ENCODE assay signal across 9 cellular contexts in genomic region chr13:102599451-102600012, GRCh38. TPM values are rescaled to one million over a fixed set of nuclear protein-coding genes. Genes with fewer than 3 reads are reported as not detected.
DNase-seq lines count a peak whose midpoint lies in the region; ATAC-seq and TF ChIP-seq lines count a peak whose summit lies in the region.
"Had no signal": no experiment of that assay in that cellular context is flagged by ENCODE, and none has a peak within 500 bp of the region (broad histone marks: within the 10 kb centered on the region; RNA-seq: fewer than 3 reads in every experiment).

No MANE protein-coding gene starts in this region.

- H2BK15ac ChIP-seq in mesenchymal stem cell (ENCODE audit: low read depth, poor library complexity, severe bottlenecking) = no peak overlapping the region

- POLR2A ChIA-PET in PC-3 (lab: Charles Lee; ENCODE audit: unreplicated experiment) = no interaction called here

- no peaks in the 10 kb centered on the region for H3K9me2 ChIP-seq in PC-3 (replicated peaks; ENCODE audit: low read length)

- intact Hi-C loops in PC-3 (cut with micrococcal nuclease) = loop anchor here (5.0 kb wide), 2 partner anchors 53 to 108 kb away; no protein-coding TSS in a partner anchor

- H3K27me3 Mint-ChIP-seq in activated naive CD4-positive, alpha-beta T cell treated with anti-CD3 and anti-CD28 coated beads, Interleukin-2, amount 50 U/mL, for 24 hours = no peaks in the 10 kb centered on the region
- H3K27me3 Mint-ChIP-seq in effector memory CD8-positive, alpha-beta T cell = no peaks in the 10 kb centered on the region
- H3K27me3 Mint-ChIP-seq in type B pancreatic cell = no peaks in the 10 kb centered on the region

- peak overlapping the region; percentile 94 for H3K4me3 Mint-ChIP-seq in activated naive CD4-positive, alpha-beta T cell treated with anti-CD3 and anti-CD28 coated beads, Interleukin-2, amount 50 U/mL, for 24 hours
- peak overlapping the region; percentile 90 to 96 for H3K4me3 Mint-ChIP-seq in effector memory CD8-positive, alpha-beta T cell
- peak overlapping the region; percentile 61 for H3K4me3 Mint-ChIP-seq in type B pancreatic cell

- H3K9me3 Mint-ChIP-seq in activated naive CD4-positive, alpha-beta T cell treated with anti-CD3 and anti-CD28 coated beads, Interleukin-2, amount 50 U/mL, for 24 hours = no peaks in the 10 kb centered on the region
- no peaks in the 10 kb centered on the region for H3K9me3 Mint-ChIP-seq in effector memory CD8-positive, alpha-beta T cell
- H3K9me3 Mint-ChIP-seq in type B pancreatic cell = no peaks in the 10 kb centered on the region

- peaks cover 88% of the 10 kb centered on the region for H3K79me2 ChIP-seq in PC-3 (ENCODE audit: low read length)

- 89% methylated on average over 3 of the region's 3 CpGs for WGBS in mesenchymal stem cell

- ATAC-seq in PC-3 (no peak), HG02981 (IDR thresholded peaks at IDR 0.05; ENCODE audit: unreplicated experiment) (no peak)
- no peak for ATAC-seq in effector memory CD8-positive, alpha-beta T cell (replicated peaks)

- peak overlapping the region; percentile 36; the same call in 1 of the 2 replicates for H3K4me3 ChIP-seq in PC-3 (ENCODE audit: low read length)
- peak overlapping the region in 1 of 2 experiments; percentile 88 for H3K4me3 ChIP-seq in mesenchymal stem cell (ENCODE audit: insufficient read depth in 1 of 2, low read depth in 1 of 2, low read length in 2 of 2)

- H2BK12ac ChIP-seq in mesenchymal stem cell (ENCODE audit: low read length in 2 of 2) = no peak overlapping the region

- H3F3A ChIP-seq in PC-3 (ENCODE audit: low read length, unreplicated experiment) = no peaks in the 10 kb centered on the region

- no peak for TF ChIP-seq CTCF in PC-3 (conservative IDR thresholded peaks at IDR 0.05; ENCODE audit: low read depth, low read length)
- no peak for TF ChIP-seq CTCF in type B pancreatic cell (conservative IDR thresholded peaks at IDR 0.05)

- H3K4me1 Mint-ChIP-seq in activated naive CD4-positive, alpha-beta T cell treated with anti-CD3 and anti-CD28 coated beads, Interleukin-2, amount 50 U/mL, for 24 hours = peaks cover 77% of the 10 kb centered on the region
- H3K4me1 Mint-ChIP-seq in effector memory CD8-positive, alpha-beta T cell (ENCODE audit: low read depth in 2 of 2) = peaks cover 52 to 76% of the 10 kb centered on the region in 2 donors
- peaks cover 50% of the 10 kb centered on the region for H3K4me1 Mint-ChIP-seq in type B pancreatic cell (ENCODE audit: unreplicated experiment)

- peaks cover 33% of the 10 kb centered on the region for H4K20me1 ChIP-seq in PC-3 (ENCODE audit: low read length)

- H3K18ac ChIP-seq in mesenchymal stem cell (ENCODE audit: low read depth in 1 of 2, low read length in 2 of 2) = no peak overlapping the region

- BruUV-seq in PC-3 (replicated peaks; lab: Mats Ljungman, UMichigan) = no TSS peak

- H3K4ac ChIP-seq in mesenchymal stem cell (ENCODE audit: low read depth in 1 of 2, low read length in 2 of 2) = no peak overlapping the region

- no peaks in the 10 kb centered on the region; the same call in 1 of the 2 replicates for H3K36me3 ChIP-seq in PC-3 (ENCODE audit: low read depth, low read length)
- H3K36me3 ChIP-seq in mesenchymal stem cell (ENCODE audit: control insufficient read depth in 1 of 2, insufficient read depth in 2 of 2, low read depth in 1 of 2, low read length in 2 of 2) = peaks cover 0 to 5% of the 10 kb centered on the region in 2 experiments

- H2AK5ac ChIP-seq in mesenchymal stem cell (ENCODE audit: low read length, severe bottlenecking) = no peak overlapping the region

- no peak overlapping the region for H3K23ac ChIP-seq in mesenchymal stem cell (ENCODE audit: low read length in 2 of 2)

- H3K36me3 Mint-ChIP-seq in activated naive CD4-positive, alpha-beta T cell treated with anti-CD3 and anti-CD28 coated beads, Interleukin-2, amount 50 U/mL, for 24 hours = peaks cover 12% of the 10 kb centered on the region
- peaks cover 38% of the 10 kb centered on the region for H3K36me3 Mint-ChIP-seq in effector memory CD8-positive, alpha-beta T cell (ENCODE audit: insufficient read depth)
- H3K36me3 Mint-ChIP-seq in type B pancreatic cell = peaks cover 19% of the 10 kb centered on the region

- no peak overlapping the region for H4K91ac ChIP-seq in mesenchymal stem cell (ENCODE audit: low read length)

- peak overlapping the region; percentile 73 for H3K27ac Mint-ChIP-seq in activated naive CD4-positive, alpha-beta T cell treated with anti-CD3 and anti-CD28 coated beads, Interleukin-2, amount 50 U/mL, for 24 hours
- H3K27ac Mint-ChIP-seq in effector memory CD8-positive, alpha-beta T cell = peak overlapping the region; percentile 3 to 82
- peak overlapping the region; percentile 21 for H3K27ac Mint-ChIP-seq in type B pancreatic cell

- peak overlapping the region; percentile 89 for H3K4me2 ChIP-seq in PC-3 (ENCODE audit: low read length)
- H3K4me2 ChIP-seq in mesenchymal stem cell (ENCODE audit: low read length, poor library complexity, severe bottlenecking) = no peak overlapping the region

- H2AFZ ChIP-seq in PC-3 (ENCODE audit: low read length) (no peak overlapping the region), mesenchymal stem cell (ENCODE audit: low read depth, low read length) (no peak overlapping the region)

- no peak for DNase-seq in activated naive CD4-positive, alpha-beta T cell treated with Interleukin-2 at 50 U/mL for 16 hours
- no peak for DNase-seq in PC-3
- peak in 1 of 3 experiments; percentile 6 for DNase-seq in effector memory CD8-positive, alpha-beta T cell
- no peak for DNase-seq in type B pancreatic cell (ENCODE audit: extremely low spot score, unreplicated experiment)
- no peak for DNase-seq in mesenchymal stem cell
- no peak for DNase-seq in NCI-H146 (lab: John Stamatoyannopoulos, UW)
- DNase-seq: cortex of kidney had no signal

- CTCF ChIA-PET in PC-3 (lab: Charles Lee) = interaction anchor here (0.5 kb wide), 1 partner anchor 201 kb away, joined by 6 read pairs; no protein-coding TSS in a partner anchor

- H3K9me3 ChIP-seq in PC-3 (ENCODE audit: low read length) = no peaks in the 10 kb centered on the region
- H3K9me3 ChIP-seq in mesenchymal stem cell (ENCODE audit: control insufficient read depth, low read length) = no peaks in the 10 kb centered on the region

- H3K27ac ChIP-seq in PC-3 (ENCODE audit: low read length) (no peak overlapping the region), mesenchymal stem cell (ENCODE audit: low read length, poor library complexity, severe bottlenecking) (no peak overlapping the region)

- no peak overlapping the region for H4K8ac ChIP-seq in mesenchymal stem cell (ENCODE audit: low read length)

- peaks cover 17% of the 10 kb centered on the region for H3K4me1 ChIP-seq in PC-3 (ENCODE audit: insufficient read depth, low read length)
- H3K4me1 ChIP-seq in mesenchymal stem cell (ENCODE audit: control insufficient read depth, insufficient read depth, low read depth, low read length) = no peaks in the 10 kb centered on the region

- no peak overlapping the region for H2BK5ac ChIP-seq in mesenchymal stem cell (ENCODE audit: low read depth, low read length, poor library complexity, severe bottlenecking)

- H3K14ac ChIP-seq in mesenchymal stem cell (ENCODE audit: low read length in 2 of 2) = no peak overlapping the region

- no peak overlapping the region for H2BK120ac ChIP-seq in mesenchymal stem cell (ENCODE audit: low read depth, low read length)

- H3K9ac ChIP-seq in PC-3 (ENCODE audit: low read length) = no peak overlapping the region
- H3K9ac ChIP-seq in mesenchymal stem cell (ENCODE audit: low read length) = no peak overlapping the region

- no peaks in the 10 kb centered on the region for H3K27me3 ChIP-seq in PC-3 (ENCODE audit: low read length)
- H3K27me3 ChIP-seq in mesenchymal stem cell (ENCODE audit: control insufficient read depth in 1 of 2, insufficient read depth in 1 of 2, low read length in 2 of 2) = no peaks in the 10 kb centered on the region

- H3K79me1 ChIP-seq in mesenchymal stem cell (replicated peaks; ENCODE audit: low read length, poor library complexity, severe bottlenecking) = no peaks in the 10 kb centered on the region

RNA-seq across cellular contexts. Expression of gene TPP2, which starts 2.7 kb away (rescaled TPM):
- 16.1 and 30.4 TPM in 2 replicates for total RNA-seq in PC-3 (2014; rRNA removed)
- total RNA-seq in type B pancreatic cell (ENCODE audit: low replicate concordance) = 43.6 and 54.4 TPM in 2 replicates
- 37.0 TPM for polyA plus RNA-seq in mesenchymal stem cell (2013, experiment 1 of 2)
- 35.7 TPM for polyA plus RNA-seq in mesenchymal stem cell (2013, experiment 2 of 2)

Comparison
In these comparisons a context has a peak if more than half of its experiments do, and no peak if none do; other contexts are left out.
1. H3K27ac Mint-ChIP-seq: peak in every context shown above with its lines; median percentile 73 in activated naive CD4-positive, alpha-beta T cell treated with anti-CD3 and anti-CD28 coated beads, Interleukin-2, amount 50 U/mL, for 24 hours; 42 in effector memory CD8-positive, alpha-beta T cell; 21 in type B pancreatic cell.